ENCODE assay signal across 1 cellular context in genomic region chr9:125080797-125081196, GRCh38.
TF ChIP-seq lines count a peak whose summit lies in the region.

No MANE protein-coding gene starts in this region.

TF ChIP-seq in K562, 482 proteins besides CTCF, POLR2A, EP300 and RAD21 (continued from another document):
- TF ChIP-seq, protein P1, sequence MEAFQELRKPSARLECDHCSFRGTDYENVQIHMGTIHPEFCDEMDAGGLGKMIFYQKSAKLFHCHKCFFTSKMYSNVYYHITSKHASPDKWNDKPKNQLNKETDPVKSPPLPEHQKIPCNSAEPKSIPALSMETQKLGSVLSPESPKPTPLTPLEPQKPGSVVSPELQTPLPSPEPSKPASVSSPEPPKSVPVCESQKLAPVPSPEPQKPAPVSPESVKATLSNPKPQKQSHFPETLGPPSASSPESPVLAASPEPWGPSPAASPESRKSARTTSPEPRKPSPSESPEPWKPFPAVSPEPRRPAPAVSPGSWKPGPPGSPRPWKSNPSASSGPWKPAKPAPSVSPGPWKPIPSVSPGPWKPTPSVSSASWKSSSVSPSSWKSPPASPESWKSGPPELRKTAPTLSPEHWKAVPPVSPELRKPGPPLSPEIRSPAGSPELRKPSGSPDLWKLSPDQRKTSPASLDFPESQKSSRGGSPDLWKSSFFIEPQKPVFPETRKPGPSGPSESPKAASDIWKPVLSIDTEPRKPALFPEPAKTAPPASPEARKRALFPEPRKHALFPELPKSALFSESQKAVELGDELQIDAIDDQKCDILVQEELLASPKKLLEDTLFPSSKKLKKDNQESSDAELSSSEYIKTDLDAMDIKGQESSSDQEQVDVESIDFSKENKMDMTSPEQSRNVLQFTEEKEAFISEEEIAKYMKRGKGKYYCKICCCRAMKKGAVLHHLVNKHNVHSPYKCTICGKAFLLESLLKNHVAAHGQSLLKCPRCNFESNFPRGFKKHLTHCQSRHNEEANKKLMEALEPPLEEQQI (IDR thresholded peaks at IDR 0.05) = 0 out of 2 replicates have a peak, but pooled peaks have one; percentile 17
TF ChIP-seq in K562: peak in this region for 6; not testable (repeated sequence) for 476.
